ENCODE assay signal across 7 cellular contexts in genomic region chr10:78287618-78288017, GRCh38.
"Had no signal": no experiment of that assay in that cellular context is flagged by ENCODE, and none has a peak within 500 bp of the region (broad histone marks: within the 10 kb centered on the region; RNA-seq: fewer than 3 reads in every experiment).

No MANE protein-coding gene starts in this region.

- H2AFZ ChIP-seq: GM23248 had no signal

- H3K4me3 ChIP-seq: GM23248, HAP-1 had no signal

- H3K9ac ChIP-seq: GM23248 had no signal

- ATAC-seq: HCT116 had no signal

- H3K36me3 ChIP-seq: HAP-1 had no signal

- H3K27ac ChIP-seq: GM23248 had no signal

- H3K4me1 ChIP-seq: HAP-1 had no signal

- DNase-seq: GM23248, GOT3, H7, IMR-90 had no signal

- FAIRE-seq: HTR-8/SVneo had no signal

- H3K9me3 ChIP-seq: HAP-1 had no signal
